Comparison of ENCODE assay signal across 15 cellular contexts in genomic region chr22:39474351-39474991, GRCh38. TPM values are rescaled to one million over a fixed set of nuclear protein-coding genes. Genes with fewer than 3 reads are reported as not detected.
A peak's percentile ranks its signal among the peaks of the same experiment; 100 is the strongest.
DNase-seq lines count a peak whose midpoint lies in the region; ATAC-seq and TF ChIP-seq lines count a peak whose summit lies in the region.
"Had no signal": no experiment of that assay in that cellular context is flagged by ENCODE, and none has a peak within 500 bp of the region (broad histone marks: within the 10 kb centered on the region; RNA-seq: fewer than 3 reads in every experiment).

No MANE protein-coding gene starts in this region.

- no peaks in the 10 kb centered on the region for H3K9me3 ChIP-seq in heart right ventricle
- no peaks in the 10 kb centered on the region for H3K9me3 ChIP-seq in upper lobe of right lung
- H3K9me3 ChIP-seq: right atrium auricular region, thyroid gland had no signal

- H3K27me3 ChIP-seq in heart right ventricle, result peaks cover 0 to 3% (median 0%) of the 10 kb centered on the region in 7 donors
- no peaks in the 10 kb centered on the region for H3K27me3 ChIP-seq in mesendoderm (ENCODE audit: insufficient read depth, low read length, poor library complexity)
- H3K27me3 ChIP-seq in upper lobe of right lung, result no peaks in the 10 kb centered on the region
- H3K27me3 ChIP-seq: right atrium auricular region, thyroid gland had no signal

- H3K27ac Mint-ChIP-seq in chondrocyte (ENCODE audit: unreplicated experiment), result peak overlapping the region; percentile 66
- H3K27ac Mint-ChIP-seq: activated naive CD4-positive, alpha-beta T cell treated with anti-CD3 and anti-CD28 coated beads, Interleukin-2, amount 50 U/mL, for 72 hours; effector memory CD8-positive, alpha-beta T cell had no signal

- H3K36me3 ChIP-seq in heart right ventricle, result peaks cover 0 to 6% (median 0%) of the 10 kb centered on the region in 9 donors
- H3K36me3 ChIP-seq in mesendoderm (ENCODE audit: control insufficient read depth, insufficient read depth, low read length), result no peaks in the 10 kb centered on the region
- no peaks in the 10 kb centered on the region for H3K36me3 ChIP-seq in upper lobe of right lung
- H3K36me3 ChIP-seq: right atrium auricular region, thyroid gland had no signal

- no peaks in the 10 kb centered on the region for H3K79me1 ChIP-seq in mesendoderm (ENCODE audit: low read length)

- intact Hi-C loops in heart right ventricle (cut with DNase I) (no loop called here), left cardiac atrium (cut with DNase I) (no loop called here), upper lobe of right lung (cut with DNase I) (no loop called here)

- peak overlapping the region; percentile 40 for H2AK5ac ChIP-seq in mesendoderm (ENCODE audit: low read length)

- no peaks in the 10 kb centered on the region for H3K9me3 Mint-ChIP-seq in chondrocyte (ENCODE audit: low read depth)
- H3K9me3 Mint-ChIP-seq: activated naive CD4-positive, alpha-beta T cell treated with anti-CD3 and anti-CD28 coated beads, Interleukin-2, amount 50 U/mL, for 72 hours; effector memory CD8-positive, alpha-beta T cell had no signal

- no peak overlapping the region for H3K23ac ChIP-seq in mesendoderm (ENCODE audit: low read length)

- peak overlapping the region; percentile 71 for H2BK5ac ChIP-seq in mesendoderm (ENCODE audit: low read length)

- peak overlapping the region; percentile 47 for H3K9ac ChIP-seq in mesendoderm (ENCODE audit: low read length)

- no peaks in the 10 kb centered on the region for H3K79me2 ChIP-seq in mesendoderm (ENCODE audit: control insufficient read depth, insufficient read depth, low read length)

- no peak overlapping the region for H4K8ac ChIP-seq in mesendoderm (ENCODE audit: low read depth, low read length)

- TF ChIP-seq CTCF in heart right ventricle (IDR thresholded peaks at IDR 0.05) (no peak), chondrocyte (IDR thresholded peaks at IDR 0.05) (no peak), upper lobe of right lung (IDR thresholded peaks at IDR 0.05) (no peak), GM13976 (IDR thresholded peaks at IDR 0.05; ENCODE audit: borderline replicate concordance, control extremely low read depth, extremely low read depth, insufficient read depth, missing control alignments) (no peak)

- H3K27me3 Mint-ChIP-seq in chondrocyte (ENCODE audit: low read depth), result no peaks in the 10 kb centered on the region

- peak overlapping the region; percentile 35 for H3K18ac ChIP-seq in mesendoderm (ENCODE audit: low read length)

- H3K4me1 Mint-ChIP-seq in chondrocyte (ENCODE audit: low read depth), result peaks cover 56% of the 10 kb centered on the region

- H3K27ac ChIP-seq in heart right ventricle, result peak overlapping the region in 7 of 10 donors; percentile 39 to 86 (median 55)
- peak overlapping the region; percentile 90 for H3K27ac ChIP-seq in mesendoderm (ENCODE audit: low read depth, low read length)
- H3K27ac ChIP-seq in upper lobe of right lung, result peak overlapping the region; percentile 11
- H3K27ac ChIP-seq: thyroid gland had no signal

- no peak overlapping the region for H3K4me3 Mint-ChIP-seq in chondrocyte (ENCODE audit: unreplicated experiment)
- H3K4me3 Mint-ChIP-seq: effector memory CD8-positive, alpha-beta T cell had no signal

- H4K5ac ChIP-seq in mesendoderm (ENCODE audit: low read length), result no peak overlapping the region

- H3K56ac ChIP-seq in mesendoderm (ENCODE audit: low read length), result peak overlapping the region; percentile 83

- peak overlapping the region; percentile 6 for H2BK120ac ChIP-seq in mesendoderm (ENCODE audit: low read depth, low read length)

- in situ Hi-C loops in GM13976 (cut with MboI; ENCODE audit: low sequenced_read_pairs, unreplicated experiment), result no loop called here

- no peak for ATAC-seq in heart right ventricle
- ATAC-seq in left cardiac atrium, result no peak
- ATAC-seq in upper lobe of right lung, result no peak
- ATAC-seq in HG03342 (IDR thresholded peaks at IDR 0.05; ENCODE audit: unreplicated experiment), result no peak
- ATAC-seq: activated naive CD4-positive, alpha-beta T cell treated with anti-CD3 and anti-CD28 coated beads, Interleukin-2, amount 50 U/mL, for 72 hours; effector memory CD8-positive, alpha-beta T cell had no signal

- H2BK15ac ChIP-seq in mesendoderm (replicated peaks; ENCODE audit: low read depth), result no peak overlapping the region

- peaks cover 16 to 86% (median 38%) of the 10 kb centered on the region in 9 donors for H3K4me1 ChIP-seq in heart right ventricle
- peaks cover 38% of the 10 kb centered on the region for H3K4me1 ChIP-seq in mesendoderm (ENCODE audit: control insufficient read depth, low read depth, low read length)
- H3K4me1 ChIP-seq in upper lobe of right lung, result peaks cover 27% of the 10 kb centered on the region

- H3K4me3 ChIP-seq in heart right ventricle, result no peak overlapping the region
- no peak overlapping the region for H3K4me3 ChIP-seq in mesendoderm (ENCODE audit: low read length)
- H3K4me3 ChIP-seq in upper lobe of right lung, result no peak overlapping the region
- H3K4me3 ChIP-seq: right atrium auricular region, thyroid gland had no signal

- no peak overlapping the region for H3K4me2 ChIP-seq in mesendoderm (ENCODE audit: low read length)

- no peak for DNase-seq in heart right ventricle
- no peak for DNase-seq in left cardiac atrium
- peak; percentile 73 for DNase-seq in chondrocyte (ENCODE audit: low spot score)
- DNase-seq in mesendoderm, result peak; percentile 98
- DNase-seq in upper lobe of right lung, result no peak
- no peak for DNase-seq in GM13976 (ENCODE audit: low spot score)
- DNase-seq in stimulated activated naive CD4-positive, alpha-beta T cell (lab: John Stamatoyannopoulos, UW), result no peak
- DNase-seq: effector memory CD8-positive, alpha-beta T cell; head of caudate nucleus; MM.1S; T-helper 9 cell; thyroid gland had no signal

- 64 to 73% methylated on average over 9 of the region's 9 CpGs for WGBS in heart right ventricle, 2 donors
- WGBS in mesendoderm (ENCODE audit: extremely low coverage, insufficient coverage, low lambda C conversion rate), result no CpG with 5 or more reads among the region's 9 CpGs

- no peaks in the 10 kb centered on the region for H3K36me3 Mint-ChIP-seq in chondrocyte (ENCODE audit: low read depth)
- H3K36me3 Mint-ChIP-seq: activated naive CD4-positive, alpha-beta T cell treated with anti-CD3 and anti-CD28 coated beads, Interleukin-2, amount 50 U/mL, for 72 hours had no signal

- no peak overlapping the region for H3K4ac ChIP-seq in mesendoderm (ENCODE audit: low read depth, low read length)

RNA-seq across cellular contexts. Expression of gene MGAT3, which starts 17.7 kb away (rescaled TPM):
- total RNA-seq in heart right ventricle (10 to 100 TPM in 1 of 10 donors, 1 to 10 TPM in 9; 1.8 to 14.0 (median 4.3) TPM), left cardiac atrium (10 to 100 TPM; 11.6 to 13.7 TPM), chondrocyte (3.6 to 6.4 TPM (median 6.1 TPM) in 3 replicates), upper lobe of right lung (34.8 TPM)
- polyA plus RNA-seq in heart right ventricle, result 1 to 10 TPM; 1.8 to 2.9 TPM
- polyA plus RNA-seq in mesendoderm (2013, experiment 1 of 2), result 2.4 TPM
- 2.4 TPM for polyA plus RNA-seq in mesendoderm (2013, experiment 2 of 2)

RNA-seq across cellular contexts. Expression of gene MIEF1, which starts 27.6 kb away (rescaled TPM):
- total RNA-seq in heart right ventricle (10 to 100 TPM; 12.8 to 35.8 (median 17.5) TPM), left cardiac atrium (10 to 100 TPM; 18.1 to 29.0 TPM), chondrocyte (22.7 to 24.0 TPM (median 23.0 TPM) in 3 replicates), upper lobe of right lung (24.3 TPM)
- 1 to 10 TPM; 7.0 to 9.1 TPM for polyA plus RNA-seq in heart right ventricle
- 28.6 TPM for polyA plus RNA-seq in mesendoderm (2013, experiment 1 of 2)
- polyA plus RNA-seq in mesendoderm (2013, experiment 2 of 2), result 28.4 TPM

RNA-seq across cellular contexts. Expression of gene ATF4, which starts 45.9 kb away (rescaled TPM):
- total RNA-seq in heart right ventricle (100 to 1,000 TPM in 9 of 10 donors, 10 to 100 TPM in 1; 95.2 to 319 (median 133) TPM), left cardiac atrium (100 to 1,000 TPM; 203 to 294 TPM), chondrocyte (128 to 541 TPM (median 513 TPM) in 3 replicates), upper lobe of right lung (327 TPM)
- 100 to 1,000 TPM; 439 to 637 TPM for polyA plus RNA-seq in heart right ventricle
- 631 TPM for polyA plus RNA-seq in mesendoderm (2013, experiment 1 of 2)
- polyA plus RNA-seq in mesendoderm (2013, experiment 2 of 2), result 629 TPM

RNA-seq across cellular contexts. Expression of gene RPS19BP1, which starts 58.1 kb away (rescaled TPM):
- total RNA-seq in heart right ventricle (10 to 100 TPM; 31.3 to 64.0 (median 37.2) TPM), left cardiac atrium (10 to 100 TPM; 66.1 to 70.7 TPM), chondrocyte (44.1 to 52.3 TPM (median 47.9 TPM) in 3 replicates), upper lobe of right lung (72.5 TPM)
- 100 to 1,000 TPM; 154 to 222 TPM for polyA plus RNA-seq in heart right ventricle
- 84.4 TPM for polyA plus RNA-seq in mesendoderm (2013, experiment 1 of 2)
- 84.3 TPM for polyA plus RNA-seq in mesendoderm (2013, experiment 2 of 2)

Comparison
In these comparisons a context has a peak if more than half of its experiments do, and no peak if none do; other contexts are left out.
1. DNase-seq: peak in chondrocyte (single experiment) and mesendoderm (single experiment); none in heart right ventricle (0 of 2), left cardiac atrium (single experiment), upper lobe of right lung (single experiment), GM13976 (single experiment) and stimulated activated naive CD4-positive, alpha-beta T cell (0 of 6).
2. H3K27ac ChIP-seq: peak in every context shown above with its lines; median percentile 90 in mesendoderm; 55 in heart right ventricle; 11 in upper lobe of right lung.